Comparison of ENCODE assay signal across 28 cellular contexts in the genomic region with DNA sequence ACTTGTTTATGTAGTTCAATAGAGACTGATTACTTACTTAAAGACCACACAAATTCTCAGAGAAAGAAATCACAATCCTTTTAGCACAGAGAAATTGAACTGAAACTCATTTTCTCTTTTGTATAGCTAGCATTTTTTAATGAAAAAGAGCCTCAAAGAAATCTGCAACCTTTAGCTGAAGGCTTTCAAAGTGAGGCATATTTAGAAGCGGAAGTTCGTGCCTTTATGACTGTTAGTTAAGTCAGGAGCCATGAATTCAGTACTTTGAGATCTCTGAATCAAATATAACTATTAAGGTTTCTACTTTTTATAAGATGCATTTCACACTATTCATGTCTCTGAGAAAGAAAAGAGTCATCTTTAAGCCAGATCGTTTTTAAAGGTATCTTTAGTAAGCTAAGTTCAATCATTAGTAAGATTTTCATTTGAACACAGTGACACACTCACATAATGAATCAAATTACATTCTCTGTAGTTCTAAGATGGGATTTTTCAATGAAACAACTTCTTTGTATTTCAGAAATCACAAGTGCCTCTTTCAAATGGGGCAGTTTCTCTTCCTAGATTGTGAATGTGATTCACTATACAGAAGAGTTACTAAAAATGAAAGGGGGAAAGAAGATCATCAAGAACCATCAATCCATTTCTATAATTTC.
"Had no signal": no experiment of that assay in that cellular context is flagged by ENCODE, and none has a peak within 500 bp of the region (broad histone marks: within the 10 kb centered on the region; RNA-seq: fewer than 3 reads in every experiment).

No MANE protein-coding gene starts in this region.

- FAIRE-seq: endothelial cell of umbilical vein had no signal

- H3K27me3 ChIP-seq: adrenal gland, right lobe of liver had no signal

- H3K36me3 Mint-ChIP-seq: memory B cell had no signal

- H3K9me3 Mint-ChIP-seq: activated naive CD4-positive, alpha-beta T cell treated with anti-CD3 and anti-CD28 coated beads for 36 hours; activated naive CD8-positive, alpha-beta T cell treated with anti-CD3 and anti-CD28 coated beads for 36 hours; activated T-helper 1 cell treated with anti-CD3 and anti-CD28 coated beads, Interleukin-12 subunit alpha, Interleukin-12 subunit beta, Interleukin-2, Interleukin-4 antibody, amounts not matched to agents 30 ng/mL and 10 ng/mL and 1 ng/mL, durations not matched to agents 14 hours and 24 hours and 36 hours; brain; effector memory CD8-positive, alpha-beta T cell; memory B cell; naive thymus-derived CD8-positive, alpha-beta T cell; type B pancreatic cell had no signal

- ATAC-seq: activated CD4-positive, CD25-positive, alpha-beta regulatory T cell treated with anti-CD3 and anti-CD28 coated beads, Interleukin-2, amount 50 U/mL, for 24 hours; effector memory CD8-positive, alpha-beta T cell; left colon; naive thymus-derived CD8-positive, alpha-beta T cell; right lobe of liver; stimulated activated naive CD8-positive, alpha-beta T cell treated with anti-CD3 and anti-CD28 coated beads, Interleukin-15, Interleukin-2, amounts not matched to agents 100 U/mL and 50 U/mL, for 24 hours; T-helper 17 cell had no signal

- H3K4me1 ChIP-seq: adrenal gland, right lobe of liver had no signal

- H3K27me3 Mint-ChIP-seq: activated naive CD8-positive, alpha-beta T cell treated with anti-CD3 and anti-CD28 coated beads for 36 hours; brain; effector memory CD8-positive, alpha-beta T cell; naive thymus-derived CD8-positive, alpha-beta T cell; progenitor cell of endocrine pancreas; type B pancreatic cell had no signal

- H3K4me3 Mint-ChIP-seq: activated naive CD4-positive, alpha-beta T cell treated with anti-CD3 and anti-CD28 coated beads for 36 hours; activated naive CD8-positive, alpha-beta T cell treated with anti-CD3 and anti-CD28 coated beads for 36 hours; activated T-helper 1 cell treated with anti-CD3 and anti-CD28 coated beads, Interleukin-12 subunit alpha, Interleukin-12 subunit beta, Interleukin-2, Interleukin-4 antibody, amounts not matched to agents 30 ng/mL and 10 ng/mL and 1 ng/mL, durations not matched to agents 14 hours and 24 hours and 36 hours; brain; effector memory CD8-positive, alpha-beta T cell; memory B cell; naive thymus-derived CD8-positive, alpha-beta T cell; T-helper 17 cell; type B pancreatic cell had no signal

- H3K9me3 ChIP-seq: adrenal gland, right lobe of liver had no signal

- DNase-seq: activated CD4-positive, alpha-beta T cell treated with anti-CD3 and anti-CD28 coated beads for 48 hours; activated CD4-positive, alpha-beta T cell treated with anti-CD3 and anti-CD28 coated beads, Interleukin-2, amount 50 U/mL, for 48 hours; activated CD8-positive, alpha-beta memory T cell treated with anti-CD3 and anti-CD28 coated beads for 24 hours; activated effector memory CD4-positive, alpha-beta T cell treated with anti-CD3 and anti-CD28 coated beads, Interleukin-2, amount 50 U/mL, for 16 hours; activated naive CD4-positive, alpha-beta T cell treated with anti-CD3 and anti-CD28 coated beads for 36 hours; activated naive CD8-positive, alpha-beta T cell treated with anti-CD3 and anti-CD28 coated beads for 36 hours; adrenal gland; aorta; dorsolateral prefrontal cortex; effector memory CD8-positive, alpha-beta T cell; head of caudate nucleus; kidney; left colon; naive thymus-derived CD8-positive, alpha-beta T cell; right lobe of liver; stimulated activated CD4-positive, alpha-beta T cell treated with anti-CD3 and anti-CD28 coated beads, Interleukin-4, amount 100 ng/mL, for 1 hour; stimulated activated naive CD8-positive, alpha-beta T cell treated with anti-CD3 and anti-CD28 coated beads, Interleukin-15, Interleukin-2, amounts not matched to agents 100 U/mL and 50 U/mL, for 24 hours; T-helper 17 cell; T1000; WERI-Rb-1 had no signal

- H3K27ac Mint-ChIP-seq: activated naive CD4-positive, alpha-beta T cell treated with anti-CD3 and anti-CD28 coated beads for 36 hours; activated naive CD8-positive, alpha-beta T cell treated with anti-CD3 and anti-CD28 coated beads for 36 hours; activated T-helper 1 cell treated with anti-CD3 and anti-CD28 coated beads, Interleukin-12 subunit alpha, Interleukin-12 subunit beta, Interleukin-2, Interleukin-4 antibody, amounts not matched to agents 30 ng/mL and 10 ng/mL and 1 ng/mL, durations not matched to agents 14 hours and 24 hours and 36 hours; effector memory CD8-positive, alpha-beta T cell; memory B cell; naive thymus-derived CD8-positive, alpha-beta T cell; progenitor cell of endocrine pancreas; T-helper 17 cell; type B pancreatic cell had no signal

- H3K27ac ChIP-seq: adrenal gland, coronary artery, right lobe of liver, WERI-Rb-1 had no signal

- H3K4me3 ChIP-seq: adrenal gland, coronary artery, right lobe of liver had no signal

- H3K4me1 Mint-ChIP-seq: activated naive CD8-positive, alpha-beta T cell treated with anti-CD3 and anti-CD28 coated beads for 36 hours; memory B cell; naive thymus-derived CD8-positive, alpha-beta T cell; T-helper 17 cell had no signal
